Comparison of ENCODE assay signal across 8 cellular contexts in the genomic region with DNA sequence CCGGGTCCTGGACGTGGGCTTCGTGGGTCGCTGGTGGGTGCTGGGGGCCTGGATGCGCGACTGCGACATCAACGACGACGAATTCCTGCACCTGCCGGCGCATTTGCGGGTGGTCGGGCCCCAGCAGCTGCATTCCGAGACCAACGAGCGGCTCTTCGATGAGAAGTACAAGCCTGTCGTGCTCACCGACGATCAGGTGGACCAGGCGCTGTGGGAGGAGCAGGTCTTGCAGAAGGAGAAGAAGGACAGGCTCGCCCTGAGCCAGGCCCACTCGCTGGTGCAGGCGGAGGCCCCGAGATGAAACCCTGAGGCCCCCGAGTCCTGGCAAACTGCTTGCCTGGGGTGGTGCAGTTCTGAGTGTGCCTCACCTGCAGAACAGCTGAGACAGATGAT. TPM values are rescaled to one million over a fixed set of nuclear protein-coding genes. Genes with fewer than 3 reads are reported as not detected.
DNase-seq lines count a peak whose midpoint lies in the region; ATAC-seq and TF ChIP-seq lines count a peak whose summit lies in the region.

No MANE protein-coding gene starts in this region.

- peak overlapping the region; percentile 51 for H2AFZ ChIP-seq in osteoblast (ENCODE audit: low read length)

- peaks cover 9% of the 10 kb centered on the region for H3K4me1 ChIP-seq in NT2/D1 (ENCODE audit: insufficient read depth, insufficient read length)
- H3K4me1 ChIP-seq in osteoblast (ENCODE audit: insufficient read depth, low read length) = peaks cover 17% of the 10 kb centered on the region

- H3K4me3 ChIP-seq in NT2/D1 (ENCODE audit: insufficient read length, low read depth) (peak overlapping the region; percentile 100), osteoblast (ENCODE audit: insufficient read depth, low read length) (peak overlapping the region; percentile 91)

- H3K9ac ChIP-seq in NT2/D1 (ENCODE audit: insufficient read length, low read depth) = peak overlapping the region; percentile 99

- H4K20me1 ChIP-seq in osteoblast (ENCODE audit: insufficient read depth, low read length) = peaks cover 12% of the 10 kb centered on the region

- ATAC-seq in GM19397 (IDR thresholded peaks at IDR 0.05; ENCODE audit: unreplicated experiment) = no peak
- ATAC-seq in GM19452 (IDR thresholded peaks at IDR 0.05; ENCODE audit: unreplicated experiment) = no peak

- TF ChIP-seq CTCF in osteoblast (IDR thresholded peaks at IDR 0.05; ENCODE audit: extremely low read depth, low read depth, low read length) = no peak

- DNase-seq in COLO668 (lab: John Stamatoyannopoulos, UW; ENCODE audit: unreplicated experiment) (peak; percentile 26), NT2/D1 (ENCODE audit: low read depth, low spot score) (no peak), epithelial cell of prostate (ENCODE audit: low read depth, low spot score) (no peak), osteoblast (ENCODE audit: insufficient read length, low spot score, missing footprints) (peak; percentile 14), DMS 273 (lab: John Stamatoyannopoulos, UW; ENCODE audit: unreplicated experiment) (no peak), posterior vena cava (ENCODE audit: low spot score) (no peak)

- intact Hi-C loops in posterior vena cava (cut with DNase I) = no loop called here

- peak overlapping the region; percentile 93 for H3K4me2 ChIP-seq in osteoblast (ENCODE audit: insufficient read depth, low read length)

- peaks cover 57% of the 10 kb centered on the region for H3K79me2 ChIP-seq in osteoblast (ENCODE audit: insufficient read depth, low read length)

- no peaks in the 10 kb centered on the region for H3K27me3 ChIP-seq in NT2/D1 (ENCODE audit: insufficient read depth, insufficient read length)
- no peaks in the 10 kb centered on the region for H3K27me3 ChIP-seq in osteoblast (ENCODE audit: insufficient read depth, low read length)

- H3K36me3 ChIP-seq in NT2/D1 (ENCODE audit: insufficient read depth, insufficient read length, low read length) (peaks cover 52% of the 10 kb centered on the region), osteoblast (ENCODE audit: insufficient read depth, low read length) (peaks cover 26% of the 10 kb centered on the region)

- H3K9me3 ChIP-seq in NT2/D1 (ENCODE audit: insufficient read depth, low read length) (no peaks in the 10 kb centered on the region), osteoblast (ENCODE audit: low read depth, low read length) (no peaks in the 10 kb centered on the region)

- H3K27ac ChIP-seq in epithelial cell of prostate (peak overlapping the region; percentile 70), osteoblast (ENCODE audit: low read depth, low read length) (peak overlapping the region; percentile 70)

RNA-seq across cellular contexts. Expression of a gene that starts 0.8 kb away (rescaled TPM):
- total RNA-seq in osteoblast (31.8 and 34.8 TPM in 2 replicates), posterior vena cava (10 to 100 TPM in 1 of 2 donors, 1 to 10 TPM in 1; 9.4 to 11.6 TPM)

RNA-seq across cellular contexts. Expression of a gene that starts 1.0 kb away (rescaled TPM):
- 114 and 126 TPM in 2 replicates for total RNA-seq in osteoblast
- total RNA-seq in posterior vena cava = 10 to 100 TPM; 36.0 to 40.0 TPM

RNA-seq across cellular contexts. Expression of a gene that starts 31.4 kb away (rescaled TPM):
- total RNA-seq in osteoblast (52.2 and 52.8 TPM in 2 replicates), posterior vena cava (10 to 100 TPM; 68.2 to 68.8 TPM)

RNA-seq across cellular contexts. Expression of a gene that starts 58.0 kb away (rescaled TPM):
- total RNA-seq in osteoblast (33.7 and 41.0 TPM in 2 replicates), posterior vena cava (10 to 100 TPM; 35.1 to 42.1 TPM)

Comparison
In these comparisons a context has a peak if more than half of its experiments do, and no peak if none do; other contexts are left out.
1. DNase-seq: peak in COLO668 (single experiment) and osteoblast (single experiment); none in NT2/D1 (single experiment), epithelial cell of prostate (single experiment), DMS 273 (single experiment) and posterior vena cava (single experiment).